Comparison of ENCODE assay signal across 22 cellular contexts in the genomic region with DNA sequence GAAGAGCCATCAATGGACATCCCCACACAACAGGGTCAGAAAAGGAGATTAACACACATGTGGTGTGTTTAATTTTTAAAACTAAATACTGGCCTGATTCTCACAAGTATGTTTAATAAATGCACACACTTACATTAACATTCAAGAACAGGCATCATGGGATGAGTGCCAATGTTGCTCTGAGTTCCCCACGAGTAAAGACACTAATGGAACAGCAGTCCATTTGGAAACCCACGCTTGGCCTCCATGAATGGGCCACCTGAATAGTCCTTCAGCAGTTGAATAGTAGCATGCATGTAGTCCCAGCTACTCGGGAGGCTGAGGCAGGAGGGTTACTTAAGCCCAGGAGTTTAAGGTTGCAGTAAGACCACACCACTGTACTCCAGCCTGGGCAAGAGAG.
DNase-seq lines count a peak whose midpoint lies in the region; ATAC-seq, FAIRE-seq and TF ChIP-seq lines count a peak whose summit lies in the region.
"Had no signal": no experiment of that assay in that cellular context is flagged by ENCODE, and none has a peak within 500 bp of the region (broad histone marks: within the 10 kb centered on the region; RNA-seq: fewer than 3 reads in every experiment).

No MANE protein-coding gene starts in this region.

- in situ Hi-C loops in GM23248 (cut with MboI): no loop called here

- H3K27me3 ChIP-seq in right atrium auricular region (no peaks in the 10 kb centered on the region), left ventricle myocardium inferior (ENCODE audit: low read depth) (peaks cover 6% of the 10 kb centered on the region), GM23248 (replicated peaks; ENCODE audit: insufficient read depth) (no peaks in the 10 kb centered on the region)

- H3K4me1 ChIP-seq in right atrium auricular region (no peaks in the 10 kb centered on the region), left ventricle myocardium inferior (no peaks in the 10 kb centered on the region), GM23248 (ENCODE audit: insufficient read depth) (no peaks in the 10 kb centered on the region)

- H3K9me2 ChIP-seq in GM23248 (ENCODE audit: insufficient read depth): no peaks in the 10 kb centered on the region

- no peaks in the 10 kb centered on the region for H3F3A ChIP-seq in GM23248 (ENCODE audit: insufficient read depth)

- intact Hi-C loops in Right ventricle myocardium inferior (cut with DNase I): loop anchor here (1.0 kb wide), 1 partner anchor 42 kb away; no protein-coding TSS in a partner anchor
- intact Hi-C loops in left ventricle myocardium inferior (cut with micrococcal nuclease): no loop called here

- FAIRE-seq in H54 (lab: Jason Lieb, UNC): no peak
- FAIRE-seq: GM12892, GM19239 had no signal

- DNase-seq in Right ventricle myocardium inferior (ENCODE audit: missing footprints) (no peak), right atrium auricular region (ENCODE audit: low spot score) (no peak), fibroblast of mammary gland (ENCODE audit: low read depth) (peak; percentile 40), left ventricle myocardium inferior (peak; percentile 18), GM23248 (no peak), H54 (ENCODE audit: insufficient read length, low spot score) (no peak)
- DNase-seq in central memory CD4-positive, alpha-beta T cell: no peak
- DNase-seq: 8988T, Calu3, DMS153, DND-41, H7, MM.1S, NCI-H2029 treated with DMSO at 0.1 percent for 48 hours, NCI-H2227 treated with DMSO at 0.1 percent for 48 hours, NCI-H526 treated with DMSO at 0.1 percent for 48 hours, RPMI8226, SHP77 treated with DMSO at 0.1 percent for 48 hours had no signal

- TF ChIP-seq POLR2A in H54 (IDR thresholded peaks at IDR 0.05; ENCODE audit: low read depth, low read length): no peak

- 11 to 13% methylated on average over 3 of the region's 3 CpGs for WGBS in GM23248 (ENCODE audit: low coverage in 1 of 2, low lambda C conversion rate in 2 of 2, missing lambda C conversion rate in 2 of 2), 2 experiments

- H3K36me3 ChIP-seq in right atrium auricular region (no peaks in the 10 kb centered on the region), left ventricle myocardium inferior (no peaks in the 10 kb centered on the region), GM23248 (ENCODE audit: low read depth) (no peaks in the 10 kb centered on the region)

- TF ChIP-seq CTCF in right atrium auricular region (IDR thresholded peaks at IDR 0.05) (no peak), fibroblast of mammary gland (conservative IDR thresholded peaks at IDR 0.05; ENCODE audit: control insufficient read depth, insufficient read depth, low read depth, low read length) (no peak), left ventricle myocardium inferior (IDR thresholded peaks at IDR 0.05; ENCODE audit: borderline replicate concordance) (no peak)

- peak overlapping the region in 1 of 2 donors; percentile 36 for H3K27ac ChIP-seq in right atrium auricular region
- peak overlapping the region; percentile 7 for H3K27ac ChIP-seq in left ventricle myocardium inferior (replicated peaks)
- H3K27ac ChIP-seq in GM23248: no peak overlapping the region
- H3K27ac ChIP-seq: KMS-11 had no signal

- H3K4me3 ChIP-seq in right atrium auricular region: no peak overlapping the region
- H3K4me3 ChIP-seq in fibroblast of mammary gland (ENCODE audit: control insufficient read depth, low read depth, low read length): no peak overlapping the region
- no peak overlapping the region for H3K4me3 ChIP-seq in left ventricle myocardium inferior
- no peak overlapping the region for H3K4me3 ChIP-seq in GM23248

- no peaks in the 10 kb centered on the region for H3K79me2 ChIP-seq in GM23248 (ENCODE audit: insufficient read depth)

- no peaks in the 10 kb centered on the region for H4K20me1 ChIP-seq in GM23248 (ENCODE audit: insufficient read depth)

- no peak overlapping the region for H3K9ac ChIP-seq in GM23248
- H3K9ac ChIP-seq: KMS-11 had no signal

- H3K4me2 ChIP-seq in GM23248 (ENCODE audit: unreplicated experiment): no peak overlapping the region
- H3K4me2 ChIP-seq: KMS-11 had no signal

- H2AFZ ChIP-seq in GM23248: no peak overlapping the region

- peaks cover 0 to 11% of the 10 kb centered on the region in 2 donors for H3K9me3 ChIP-seq in right atrium auricular region
- peaks cover 18% of the 10 kb centered on the region for H3K9me3 ChIP-seq in left ventricle myocardium inferior (replicated peaks)
- H3K9me3 ChIP-seq in GM23248 (ENCODE audit: low read depth): no peaks in the 10 kb centered on the region

- ATAC-seq in Right ventricle myocardium inferior (peak; percentile 76), HG03097 (IDR thresholded peaks at IDR 0.05; ENCODE audit: low FRiP score, unreplicated experiment) (no peak)

Comparison
In these comparisons a context has a peak if more than half of its experiments do, and no peak if none do; other contexts are left out.
1. DNase-seq: peak in fibroblast of mammary gland (single experiment) and left ventricle myocardium inferior (single experiment); none in Right ventricle myocardium inferior (single experiment), right atrium auricular region (single experiment), central memory CD4-positive, alpha-beta T cell (single experiment), GM23248 (single experiment) and H54 (single experiment).